2 cellular contexts compared by ENCODE assay signal in genomic region chr1:148777649-148778048, GRCh38. TPM values are rescaled to one million over a fixed set of nuclear protein-coding genes. Genes with fewer than 3 reads are reported as not detected.
"Had no signal": no experiment of that assay in that cellular context is flagged by ENCODE, and none has a peak within 500 bp of the region (broad histone marks: within the 10 kb centered on the region; RNA-seq: fewer than 3 reads in every experiment).

No MANE protein-coding gene starts in this region.

RNA-seq across cellular contexts. Expression of gene NUDT4B, which starts 29.1 kb away (rescaled TPM):
- total RNA-seq: ureter, vagina had no signal
